In the genomic region with DNA sequence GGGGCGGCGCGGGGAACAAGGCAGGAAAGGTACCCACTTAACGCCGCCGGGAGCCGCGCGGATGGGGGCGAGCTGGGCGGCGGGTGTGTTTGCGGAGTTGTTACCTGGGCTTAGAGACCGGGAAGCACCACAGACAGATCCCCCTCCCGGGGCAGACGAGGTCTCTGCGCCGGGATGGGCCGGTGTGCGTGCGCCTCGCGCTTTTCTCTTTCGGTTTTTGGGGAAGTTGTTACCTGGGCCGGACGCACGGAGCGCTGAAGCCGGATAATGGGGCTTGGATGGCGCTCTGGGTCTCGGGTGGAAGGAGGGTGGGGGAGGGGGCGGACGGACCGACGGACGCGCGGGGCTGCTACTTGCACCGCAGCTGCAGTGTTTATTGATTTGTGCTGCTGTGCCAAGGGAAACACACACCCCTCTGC, we compare ENCODE assay signal across 8 cellular contexts. TPM values are rescaled to one million over a fixed set of nuclear protein-coding genes. Genes with fewer than 3 reads are reported as not detected.
DNase-seq lines count a peak whose midpoint lies in the region; ATAC-seq and TF ChIP-seq lines count a peak whose summit lies in the region.

No MANE protein-coding gene starts in this region.

- H3K4me3 Mint-ChIP-seq in stimulated activated memory B cell treated with anti-CD40 and anti-IgM and Interleukin-4, amounts not matched to agents 10 μg/mL and 1 μg/mL and 100 μg/mL, for 72 hours, result peak overlapping the region; percentile 90

- H3K9me3 ChIP-seq in BE2C, result no peaks in the 10 kb centered on the region
- no peaks in the 10 kb centered on the region for H3K9me3 ChIP-seq in ectodermal cell (ENCODE audit: control insufficient read depth, low read length)
- H3K9me3 ChIP-seq in mesodermal cell (ENCODE audit: control insufficient read depth, low read length), result no peaks in the 10 kb centered on the region

- no peak overlapping the region for H3K27ac ChIP-seq in ectodermal cell (ENCODE audit: insufficient read depth, low read depth, low read length, poor library complexity, severe bottlenecking)
- H3K27ac ChIP-seq in mesodermal cell (ENCODE audit: low read depth, low read length, severe bottlenecking), result no peak overlapping the region

- DNase-seq in BE2C (peak; percentile 50), HuH-7 (ENCODE audit: low spot score) (peak; percentile 50), NCI-H2107 treated with DMSO at 0.1 percent for 48 hours (lab: John Stamatoyannopoulos, UW; ENCODE audit: unreplicated experiment) (no peak)
- peak; percentile 58 to 62 for DNase-seq in activated CD4-positive, alpha-beta T cell treated with anti-CD3 and anti-CD28 coated beads, Interleukin-2, amount 50 U/mL, for 48 hours

- H3K27me3 ChIP-seq in BE2C, result no peaks in the 10 kb centered on the region
- peaks cover 46% of the 10 kb centered on the region for H3K27me3 ChIP-seq in ectodermal cell (ENCODE audit: control insufficient read depth, insufficient read depth, low read length, poor library complexity, severe bottlenecking)

- H3K4me1 ChIP-seq in BE2C (peaks cover 3% of the 10 kb centered on the region), ectodermal cell (ENCODE audit: control insufficient read depth, insufficient read depth, low read length) (peaks cover 7% of the 10 kb centered on the region), mesodermal cell (ENCODE audit: control insufficient read depth, insufficient read depth, low read length, poor library complexity, severe bottlenecking) (no peaks in the 10 kb centered on the region)

- H3K27ac Mint-ChIP-seq in stimulated activated memory B cell treated with anti-CD40 and anti-IgM and Interleukin-4, amounts not matched to agents 10 μg/mL and 1 μg/mL and 100 μg/mL, for 72 hours, result peak overlapping the region; percentile 94

- H3K36me3 ChIP-seq in BE2C, result peaks cover 2% of the 10 kb centered on the region
- H3K36me3 ChIP-seq in ectodermal cell (ENCODE audit: control insufficient read depth, insufficient read depth, low read length), result no peaks in the 10 kb centered on the region
- no peaks in the 10 kb centered on the region for H3K36me3 ChIP-seq in mesodermal cell (ENCODE audit: control insufficient read depth, insufficient read depth, low read length)

- no peaks in the 10 kb centered on the region for H3K9me3 Mint-ChIP-seq in stimulated activated memory B cell treated with anti-CD40 and anti-IgM and Interleukin-4, amounts not matched to agents 10 μg/mL and 1 μg/mL and 100 μg/mL, for 72 hours

- no peak for TF ChIP-seq CTCF in BE2C (IDR thresholded peaks at IDR 0.05; ENCODE audit: low read depth, low read length)

- H3K4me3 ChIP-seq in BE2C (ENCODE audit: low read depth, low read length) (peak overlapping the region; percentile 87), ectodermal cell (ENCODE audit: insufficient read depth, low read depth, low read length) (peak overlapping the region; percentile 82), mesodermal cell (ENCODE audit: extremely low read depth, insufficient read depth, low read length, poor library complexity, severe bottlenecking) (peak overlapping the region; percentile 78)

- H3K4me1 Mint-ChIP-seq in stimulated activated memory B cell treated with anti-CD40 and anti-IgM and Interleukin-4, amounts not matched to agents 10 μg/mL and 1 μg/mL and 100 μg/mL, for 72 hours, result peaks cover 43% of the 10 kb centered on the region

- peak; percentile 29 for ATAC-seq in GM19395 (IDR thresholded peaks at IDR 0.05; ENCODE audit: unreplicated experiment)
- ATAC-seq in stimulated activated memory B cell treated with anti-CD40 and anti-IgM and Interleukin-4, amounts not matched to agents 10 μg/mL and 1 μg/mL and 100 μg/mL, for 72 hours, result peak; percentile 6

- WGBS in ectodermal cell, 2 experiments, result 0 to 1% methylated on average over 39 of the region's 39 CpGs
- 0 to 1% methylated on average over 25 to 34 of the region's 39 CpGs for WGBS in mesodermal cell (ENCODE audit: insufficient coverage in 2 of 2), 2 experiments

- no peaks in the 10 kb centered on the region for H3K27me3 Mint-ChIP-seq in stimulated activated memory B cell treated with anti-CD40 and anti-IgM and Interleukin-4, amounts not matched to agents 10 μg/mL and 1 μg/mL and 100 μg/mL, for 72 hours

- H3K36me3 Mint-ChIP-seq in stimulated activated memory B cell treated with anti-CD40 and anti-IgM and Interleukin-4, amounts not matched to agents 10 μg/mL and 1 μg/mL and 100 μg/mL, for 72 hours, result peaks cover 7% of the 10 kb centered on the region

RNA-seq across cellular contexts. Expression of a gene that starts 1.2 kb away (rescaled TPM):
- polyA plus RNA-seq in BE2C (2012; ENCODE audit: insufficient read depth, insufficient read length, low read depth), result 38.1 TPM
- polyA plus RNA-seq in ectodermal cell (2013, experiment 1 of 4), result 16.3 TPM
- polyA plus RNA-seq in ectodermal cell (2013, experiment 2 of 4), result 13.7 TPM
- polyA plus RNA-seq in ectodermal cell (2013, experiment 3 of 4), result 15.3 TPM
- 19.0 TPM for polyA plus RNA-seq in ectodermal cell (2013, experiment 4 of 4)
- 25.0 TPM for polyA plus RNA-seq in mesodermal cell (2013, experiment 1 of 2)
- polyA plus RNA-seq in mesodermal cell (2013, experiment 2 of 2), result 20.6 TPM
